Comparison of ENCODE assay signal across 2 cellular contexts in genomic region chr2:233386382-233387041, GRCh38.
TF ChIP-seq lines count a peak whose summit lies in the region.

No MANE protein-coding gene starts in this region.

TF ChIP-seq in liver, 16 proteins besides CTCF, POLR2A, EP300 and RAD21 (continued from another document):
- TF ChIP-seq ZBTB33 (IDR thresholded peaks at IDR 0.05) (no peak), TAF1 (conservative IDR thresholded peaks at IDR 0.05) (no peak), ATF3 (IDR thresholded peaks at IDR 0.05) (no peak)

TF ChIP-seq in HepG2, 621 proteins besides CTCF, POLR2A, EP300 and RAD21 (continued from another document):
- TF ChIP-seq, protein P1, sequence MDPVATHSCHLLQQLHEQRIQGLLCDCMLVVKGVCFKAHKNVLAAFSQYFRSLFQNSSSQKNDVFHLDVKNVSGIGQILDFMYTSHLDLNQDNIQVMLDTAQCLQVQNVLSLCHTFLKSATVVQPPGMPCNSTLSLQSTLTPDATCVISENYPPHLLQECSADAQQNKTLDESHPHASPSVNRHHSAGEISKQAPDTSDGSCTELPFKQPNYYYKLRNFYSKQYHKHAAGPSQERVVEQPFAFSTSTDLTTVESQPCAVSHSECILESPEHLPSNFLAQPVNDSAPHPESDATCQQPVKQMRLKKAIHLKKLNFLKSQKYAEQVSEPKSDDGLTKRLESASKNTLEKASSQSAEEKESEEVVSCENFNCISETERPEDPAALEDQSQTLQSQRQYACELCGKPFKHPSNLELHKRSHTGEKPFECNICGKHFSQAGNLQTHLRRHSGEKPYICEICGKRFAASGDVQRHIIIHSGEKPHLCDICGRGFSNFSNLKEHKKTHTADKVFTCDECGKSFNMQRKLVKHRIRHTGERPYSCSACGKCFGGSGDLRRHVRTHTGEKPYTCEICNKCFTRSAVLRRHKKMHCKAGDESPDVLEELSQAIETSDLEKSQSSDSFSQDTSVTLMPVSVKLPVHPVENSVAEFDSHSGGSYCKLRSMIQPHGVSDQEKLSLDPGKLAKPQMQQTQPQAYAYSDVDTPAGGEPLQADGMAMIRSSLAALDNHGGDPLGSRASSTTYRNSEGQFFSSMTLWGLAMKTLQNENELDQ (CRISPR knock-in tag; IDR thresholded peaks at IDR 0.05; ENCODE audit: borderline replicate concordance), result no peak
